Comparison of ENCODE assay signal across 24 cellular contexts in the genomic region with DNA sequence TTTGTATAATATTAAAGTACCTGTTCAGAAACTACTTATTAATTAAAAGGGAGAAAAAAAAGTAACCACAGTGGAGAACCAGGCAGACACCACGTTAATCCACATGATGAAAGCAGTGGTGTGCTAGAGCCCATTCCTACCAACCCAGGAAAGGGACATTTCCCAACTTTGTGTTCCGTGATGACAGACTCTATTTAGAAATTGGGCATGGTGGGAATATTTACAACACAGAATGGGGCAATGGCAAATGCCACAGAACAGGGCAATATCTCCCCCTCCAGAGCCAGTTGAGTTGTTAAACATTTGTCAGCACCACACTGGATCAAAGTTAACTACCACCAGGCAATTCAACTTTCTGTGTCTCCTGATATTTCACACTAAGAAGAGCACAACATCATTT. TPM values are rescaled to one million over a fixed set of nuclear protein-coding genes. Genes with fewer than 3 reads are reported as not detected.
"Had no signal": no experiment of that assay in that cellular context is flagged by ENCODE, and none has a peak within 500 bp of the region (broad histone marks: within the 10 kb centered on the region; RNA-seq: fewer than 3 reads in every experiment).

No MANE protein-coding gene starts in this region.

- H3K9me3 Mint-ChIP-seq: immature natural killer cell, naive B cell had no signal

- H3K79me2 ChIP-seq: parathyroid adenoma had no signal

- H3K4me1 Mint-ChIP-seq: immature natural killer cell had no signal

- H3K4me1 ChIP-seq: esophagus muscularis mucosa, parathyroid adenoma, sigmoid colon, stomach, transverse colon had no signal

- H3K4me3 Mint-ChIP-seq: immature natural killer cell, naive B cell, nephron had no signal

- DNase-seq: cortex of kidney; effector memory CD4-positive, alpha-beta T cell; foreskin fibroblast; immature natural killer cell; left ventricle myocardium inferior; mesendoderm; naive B cell; sigmoid colon; small intestine; stimulated activated CD4-positive, alpha-beta T cell treated with anti-CD3 and anti-CD28 coated beads, Interleukin-12 subunit alpha, Interleukin-12 subunit beta, amount 100 ng/mL, for 4 hours; stimulated activated naive CD4-positive, alpha-beta T cell; stomach; substantia nigra; transverse colon had no signal

- H3K9me3 ChIP-seq: esophagus muscularis mucosa, left ventricle myocardium inferior, sigmoid colon, stomach, thoracic aorta, transverse colon had no signal

- H2AFZ ChIP-seq: parathyroid adenoma had no signal

- H3K4me3 ChIP-seq: esophagus muscularis mucosa, left ventricle myocardium inferior, lung, sigmoid colon, stomach, thoracic aorta, transverse colon had no signal

- FAIRE-seq: endometrium, keratinocyte, small intestine, urothelium cell line had no signal

- H3K36me3 ChIP-seq: sigmoid colon, thoracic aorta, transverse colon had no signal

- H3K27ac Mint-ChIP-seq: immature natural killer cell, naive B cell, nephron had no signal

- H3K27me3 ChIP-seq: esophagus muscularis mucosa, sigmoid colon, stomach, transverse colon had no signal

- H3K36me3 Mint-ChIP-seq: immature natural killer cell, naive B cell had no signal

- H3K27ac ChIP-seq: esophagus muscularis mucosa, left ventricle myocardium inferior, parathyroid adenoma, sigmoid colon, stomach, thoracic aorta, transverse colon had no signal

- H3K9ac ChIP-seq: parathyroid adenoma had no signal

- H3K27me3 Mint-ChIP-seq: naive B cell had no signal

RNA-seq across cellular contexts. Expression of a gene that starts 1.2 kb away (rescaled TPM):
- total RNA-seq: esophagus muscularis mucosa, left ventricle myocardium inferior, lung, omental fat pad, pulmonary artery endothelial cell, sigmoid colon, stomach, thoracic aorta, transverse colon had no signal
- polyA plus RNA-seq: immature natural killer cell, keratinocyte, lung, sigmoid colon, small intestine, stomach had no signal
